ENCODE assay signal across 1 cellular context in genomic region chr3:112974178-112974517, GRCh38.
TF ChIP-seq lines count a peak whose summit lies in the region.

No MANE protein-coding gene starts in this region.

TF ChIP-seq in K562, 482 proteins besides CTCF, POLR2A, EP300 and RAD21 (continued from another document):
- TF ChIP-seq CEBPB (tag; IDR thresholded peaks at IDR 0.05) (0 out of 2 replicates have a peak, but pooled peaks have one; percentile 8), SMARCA5 (IDR thresholded peaks at IDR 0.05) (no peak)
TF ChIP-seq in K562: peak in this region for 3.
